Comparison of ENCODE assay signal across 9 cellular contexts in the genomic region with DNA sequence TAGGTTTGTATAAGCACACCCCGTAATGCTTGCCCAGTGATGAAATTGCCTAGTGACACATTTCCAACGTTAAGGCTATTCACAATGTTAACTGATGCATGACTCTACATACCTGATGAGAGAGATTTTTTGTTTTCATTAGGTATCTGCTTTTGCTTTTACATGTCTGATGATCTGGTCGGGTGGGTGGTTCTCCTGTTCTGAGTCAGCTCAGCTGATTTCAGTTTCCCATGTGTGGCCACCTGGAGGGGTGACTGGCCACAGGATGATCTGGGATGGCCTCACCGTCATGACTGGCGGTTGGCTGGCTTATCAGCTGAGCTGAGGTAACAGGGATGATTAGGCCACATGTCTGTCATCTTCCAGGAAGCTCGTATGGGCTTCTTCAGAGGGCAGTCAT. TPM values are rescaled to one million over a fixed set of nuclear protein-coding genes. Genes with fewer than 3 reads are reported as not detected.
DNase-seq lines count a peak whose midpoint lies in the region; ATAC-seq and TF ChIP-seq lines count a peak whose summit lies in the region.
"Had no signal": no experiment of that assay in that cellular context is flagged by ENCODE, and none has a peak within 500 bp of the region (broad histone marks: within the 10 kb centered on the region; RNA-seq: fewer than 3 reads in every experiment).

No MANE protein-coding gene starts in this region.

- H3K36me3 Mint-ChIP-seq in T-cell: peaks cover 9% of the 10 kb centered on the region
- H3K36me3 Mint-ChIP-seq: natural killer cell had no signal

- H3K4me3 ChIP-seq in epithelial cell of esophagus (ENCODE audit: low read length): no peak overlapping the region

- peak; percentile 14 for TF ChIP-seq CTCF in GM13977 (IDR thresholded peaks at IDR 0.05; ENCODE audit: extremely low read depth, insufficient read depth, missing control alignments)
- TF ChIP-seq CTCF in epithelial cell of esophagus (IDR thresholded peaks at IDR 0.05; ENCODE audit: insufficient read depth, low read depth, low read length, missing control alignments): peak; percentile 15

- no peak overlapping the region for H3K4me3 Mint-ChIP-seq in T-cell
- H3K4me3 Mint-ChIP-seq: natural killer cell had no signal

- H3K4me1 Mint-ChIP-seq in T-cell: no peaks in the 10 kb centered on the region

- H3K9me3 Mint-ChIP-seq in T-cell: no peaks in the 10 kb centered on the region
- H3K9me3 Mint-ChIP-seq: natural killer cell had no signal

- DNase-seq in GM13977 (ENCODE audit: low spot score) (peak; percentile 66), epithelial cell of esophagus (ENCODE audit: low read depth) (peak; percentile 100), NCI-H524 (lab: John Stamatoyannopoulos, UW) (no peak), activated gamma-delta T cell (lab: John Stamatoyannopoulos, UW) (no peak), T-cell (no peak), SIG-M5 (lab: John Stamatoyannopoulos, UW) (no peak)
- DNase-seq: natural killer cell had no signal

- no peak overlapping the region for H3K27ac Mint-ChIP-seq in T-cell
- H3K27ac Mint-ChIP-seq: natural killer cell had no signal

- peak; percentile 95 for ATAC-seq in GM21447 (IDR thresholded peaks at IDR 0.05; ENCODE audit: unreplicated experiment)
- ATAC-seq in HG03575 (IDR thresholded peaks at IDR 0.05; ENCODE audit: extremely low read depth, insufficient number of reproducible peaks, low FRiP score, unreplicated experiment): peak; percentile 96
- no peak for ATAC-seq in T-cell (replicated peaks in 1 of 4)

- CTCF ChIA-PET in T-cell (lab: Charles Lee): interaction anchor here in 1 of 2 donors (0.6 kb wide), 1 partner anchor 1380 kb away, joined by 3 read pairs; no protein-coding TSS in a partner anchor

- in situ Hi-C loops in GM13977 (cut with MboI; ENCODE audit: low pct_unique_long_range_greater_than_20kb, low sequenced_read_pairs, unreplicated experiment): no loop called here

- POLR2A ChIA-PET in T-cell (lab: Charles Lee): no interaction called here

- H3K27me3 Mint-ChIP-seq in T-cell: no peaks in the 10 kb centered on the region

RNA-seq across cellular contexts. Expression of a gene that starts 33.8 kb away (rescaled TPM):
- 10 to 100 TPM; 13.8 to 18.8 (median 15.3) TPM for total RNA-seq in T-cell

Comparison
In these comparisons a context has a peak if more than half of its experiments do, and no peak if none do; other contexts are left out.
1. DNase-seq: peak in GM13977 (single experiment) and epithelial cell of esophagus (single experiment); none in NCI-H524 (0 of 2), activated gamma-delta T cell (single experiment), T-cell (0 of 34) and SIG-M5 (single experiment).
2. ATAC-seq: peak in GM21447 (single experiment) and HG03575 (single experiment); none in T-cell (0 of 4).